Comparison of ENCODE assay signal across 12 cellular contexts in genomic region chr1:108082741-108083562, GRCh38.
A peak's percentile ranks its signal among the peaks of the same experiment; 100 is the strongest.
DNase-seq lines count a peak whose midpoint lies in the region; ATAC-seq and TF ChIP-seq lines count a peak whose summit lies in the region.
"Had no signal": no experiment of that assay in that cellular context is flagged by ENCODE, and none has a peak within 500 bp of the region (broad histone marks: within the 10 kb centered on the region; RNA-seq: fewer than 3 reads in every experiment).

No MANE protein-coding gene starts in this region.

- no peaks in the 10 kb centered on the region for H4K20me1 ChIP-seq in neural progenitor cell (ENCODE audit: low read depth)

- no peaks in the 10 kb centered on the region for H3F3A ChIP-seq in neural progenitor cell (ENCODE audit: low read depth)

- no peaks in the 10 kb centered on the region for H3K9me3 Mint-ChIP-seq in neural progenitor cell

- peak; percentile 32 to 48 for ATAC-seq in activated CD4-positive, CD25-positive, alpha-beta regulatory T cell treated with anti-CD3 and anti-CD28 coated beads, Interleukin-2, amount 50 U/mL, for 24 hours

- DNase-seq in activated CD4-positive, CD25-positive, alpha-beta regulatory T cell treated with anti-CD3 and anti-CD28 coated beads, Interleukin-2, amount 50 U/mL, for 72 hours: no peak
- DNase-seq in NCI-H2029 treated with DMSO at 0.1 percent for 48 hours (lab: John Stamatoyannopoulos, UW): peak; percentile 74
- DNase-seq in activated naive CD4-positive, alpha-beta T cell treated with anti-CD3 and anti-CD28 coated beads, Interleukin-2, amount 50 U/mL, for 16 hours: peak; percentile 29
- peak; percentile 15 for DNase-seq in neural progenitor cell (ENCODE audit: low spot score)
- no peak for DNase-seq in NCI-H146 treated with DMSO at 0.1 percent for 48 hours (lab: John Stamatoyannopoulos, UW; ENCODE audit: unreplicated experiment)
- no peak for DNase-seq in activated gamma-delta T cell (lab: John Stamatoyannopoulos, UW)
- no peak for DNase-seq in foreskin melanocyte
- DNase-seq: activated CD4-positive, CD25-positive, alpha-beta regulatory T cell had no signal

- no peak overlapping the region for H3K4me2 ChIP-seq in neural progenitor cell

- no peaks in the 10 kb centered on the region for H3K9me3 ChIP-seq in neural progenitor cell (ENCODE audit: low read depth)
- H3K9me3 ChIP-seq: prostate gland, vagina had no signal

- no peak for TF ChIP-seq CTCF in neural progenitor cell (IDR thresholded peaks at IDR 0.05)

- no peaks in the 10 kb centered on the region for H3K36me3 Mint-ChIP-seq in neural progenitor cell
- H3K36me3 Mint-ChIP-seq: brain had no signal

- no peak overlapping the region for H3K27ac ChIP-seq in neural progenitor cell
- H3K27ac ChIP-seq: prostate gland, vagina had no signal

- H3K4me3 ChIP-seq in neural progenitor cell: no peak overlapping the region
- H3K4me3 ChIP-seq: prostate gland, vagina had no signal

- peaks cover 6% of the 10 kb centered on the region for H3K27me3 Mint-ChIP-seq in neural progenitor cell (ENCODE audit: insufficient read depth, low read depth)

- H3K4me1 Mint-ChIP-seq in neural progenitor cell: peaks cover 12% of the 10 kb centered on the region
- H3K4me1 Mint-ChIP-seq: brain had no signal

- H3K27me3 ChIP-seq in neural progenitor cell: no peaks in the 10 kb centered on the region
- H3K27me3 ChIP-seq: vagina had no signal

- no peak overlapping the region for H3K4me3 Mint-ChIP-seq in neural progenitor cell
- H3K4me3 Mint-ChIP-seq: brain had no signal

- H3K9ac ChIP-seq in neural progenitor cell: no peak overlapping the region

- peak overlapping the region; percentile 31 for H3K27ac Mint-ChIP-seq in neural progenitor cell
- H3K27ac Mint-ChIP-seq: brain had no signal

- no peaks in the 10 kb centered on the region for H3K36me3 ChIP-seq in neural progenitor cell
- H3K36me3 ChIP-seq: prostate gland, vagina had no signal

- peak overlapping the region; percentile 89 for H2AFZ ChIP-seq in neural progenitor cell (replicated peaks)

- H3K4me1 ChIP-seq in neural progenitor cell: peaks cover 15% of the 10 kb centered on the region
- H3K4me1 ChIP-seq: prostate gland, vagina had no signal

- no peaks in the 10 kb centered on the region for H3K79me2 ChIP-seq in neural progenitor cell (ENCODE audit: low read depth)

Comparison
In these comparisons a context has a peak if more than half of its experiments do, and no peak if none do; other contexts are left out.
1. DNase-seq: peak in NCI-H2029 treated with DMSO at 0.1 percent for 48 hours (single experiment), activated naive CD4-positive, alpha-beta T cell treated with anti-CD3 and anti-CD28 coated beads, Interleukin-2, amount 50 U/mL, for 16 hours (single experiment) and neural progenitor cell (single experiment); none in activated CD4-positive, CD25-positive, alpha-beta regulatory T cell treated with anti-CD3 and anti-CD28 coated beads, Interleukin-2, amount 50 U/mL, for 72 hours (single experiment), NCI-H146 treated with DMSO at 0.1 percent for 48 hours (single experiment), activated gamma-delta T cell (single experiment) and foreskin melanocyte (single experiment).